Comparison of ENCODE assay signal across 1 cellular context in genomic region chr5:55096860-55097259, GRCh38.
TF ChIP-seq lines count a peak whose summit lies in the region.

No MANE protein-coding gene starts in this region.

TF ChIP-seq in WTC11, 78 proteins besides CTCF, POLR2A, EP300 and RAD21 (continued from another document):
- TF ChIP-seq, protein P1, sequence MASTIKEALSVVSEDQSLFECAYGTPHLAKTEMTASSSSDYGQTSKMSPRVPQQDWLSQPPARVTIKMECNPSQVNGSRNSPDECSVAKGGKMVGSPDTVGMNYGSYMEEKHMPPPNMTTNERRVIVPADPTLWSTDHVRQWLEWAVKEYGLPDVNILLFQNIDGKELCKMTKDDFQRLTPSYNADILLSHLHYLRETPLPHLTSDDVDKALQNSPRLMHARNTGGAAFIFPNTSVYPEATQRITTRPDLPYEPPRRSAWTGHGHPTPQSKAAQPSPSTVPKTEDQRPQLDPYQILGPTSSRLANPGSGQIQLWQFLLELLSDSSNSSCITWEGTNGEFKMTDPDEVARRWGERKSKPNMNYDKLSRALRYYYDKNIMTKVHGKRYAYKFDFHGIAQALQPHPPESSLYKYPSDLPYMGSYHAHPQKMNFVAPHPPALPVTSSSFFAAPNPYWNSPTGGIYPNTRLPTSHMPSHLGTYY (CRISPR knock-in tag; IDR thresholded peaks at IDR 0.05), result no peak
- TF ChIP-seq CBFB (CRISPR knock-in tag; IDR thresholded peaks at IDR 0.05; ENCODE audit: low read depth), result no peak
- TF ChIP-seq, protein P2, sequence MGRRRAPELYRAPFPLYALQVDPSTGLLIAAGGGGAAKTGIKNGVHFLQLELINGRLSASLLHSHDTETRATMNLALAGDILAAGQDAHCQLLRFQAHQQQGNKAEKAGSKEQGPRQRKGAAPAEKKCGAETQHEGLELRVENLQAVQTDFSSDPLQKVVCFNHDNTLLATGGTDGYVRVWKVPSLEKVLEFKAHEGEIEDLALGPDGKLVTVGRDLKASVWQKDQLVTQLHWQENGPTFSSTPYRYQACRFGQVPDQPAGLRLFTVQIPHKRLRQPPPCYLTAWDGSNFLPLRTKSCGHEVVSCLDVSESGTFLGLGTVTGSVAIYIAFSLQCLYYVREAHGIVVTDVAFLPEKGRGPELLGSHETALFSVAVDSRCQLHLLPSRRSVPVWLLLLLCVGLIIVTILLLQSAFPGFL (CRISPR knock-in tag; IDR thresholded peaks at IDR 0.05; ENCODE audit: borderline replicate concordance), result no peak
- TF ChIP-seq HMGA2 (CRISPR knock-in tag; IDR thresholded peaks at IDR 0.05), result no peak
- TF ChIP-seq, protein P3, sequence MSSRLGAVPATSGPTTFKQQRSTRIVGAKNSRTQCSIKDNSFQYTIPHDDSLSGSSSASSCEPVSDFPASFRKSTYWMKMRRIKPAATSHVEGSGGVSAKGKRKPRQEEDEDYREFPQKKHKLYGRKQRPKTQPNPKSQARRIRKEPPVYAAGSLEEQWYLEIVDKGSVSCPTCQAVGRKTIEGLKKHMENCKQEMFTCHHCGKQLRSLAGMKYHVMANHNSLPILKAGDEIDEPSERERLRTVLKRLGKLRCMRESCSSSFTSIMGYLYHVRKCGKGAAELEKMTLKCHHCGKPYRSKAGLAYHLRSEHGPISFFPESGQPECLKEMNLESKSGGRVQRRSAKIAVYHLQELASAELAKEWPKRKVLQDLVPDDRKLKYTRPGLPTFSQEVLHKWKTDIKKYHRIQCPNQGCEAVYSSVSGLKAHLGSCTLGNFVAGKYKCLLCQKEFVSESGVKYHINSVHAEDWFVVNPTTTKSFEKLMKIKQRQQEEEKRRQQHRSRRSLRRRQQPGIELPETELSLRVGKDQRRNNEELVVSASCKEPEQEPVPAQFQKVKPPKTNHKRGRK (CRISPR knock-in tag; IDR thresholded peaks at IDR 0.05; ENCODE audit: borderline replicate concordance), result no peak
- TF ChIP-seq FOXJ3 (CRISPR knock-in tag; IDR thresholded peaks at IDR 0.05; ENCODE audit: borderline replicate concordance), result no peak
- no peak for TF ChIP-seq SMAD3 (CRISPR knock-in tag; IDR thresholded peaks at IDR 0.05; ENCODE audit: borderline replicate concordance)
- no peak for TF ChIP-seq RORB (CRISPR knock-in tag; IDR thresholded peaks at IDR 0.05)
- no peak for TF ChIP-seq KAT7 (CRISPR knock-in tag; IDR thresholded peaks at IDR 0.05; ENCODE audit: borderline replicate concordance)
- no peak for TF ChIP-seq CDX4 (CRISPR knock-in tag; IDR thresholded peaks at IDR 0.05; ENCODE audit: borderline replicate concordance)
- TF ChIP-seq SP1 (CRISPR knock-in tag; conservative IDR thresholded peaks at IDR 0.05), result no peak
- TF ChIP-seq, protein P4, sequence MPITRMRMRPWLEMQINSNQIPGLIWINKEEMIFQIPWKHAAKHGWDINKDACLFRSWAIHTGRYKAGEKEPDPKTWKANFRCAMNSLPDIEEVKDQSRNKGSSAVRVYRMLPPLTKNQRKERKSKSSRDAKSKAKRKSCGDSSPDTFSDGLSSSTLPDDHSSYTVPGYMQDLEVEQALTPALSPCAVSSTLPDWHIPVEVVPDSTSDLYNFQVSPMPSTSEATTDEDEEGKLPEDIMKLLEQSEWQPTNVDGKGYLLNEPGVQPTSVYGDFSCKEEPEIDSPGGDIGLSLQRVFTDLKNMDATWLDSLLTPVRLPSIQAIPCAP (CRISPR knock-in tag; IDR thresholded peaks at IDR 0.05), result no peak
